In genomic region chr4:87720094-87720691, GRCh38 we compare ENCODE assay signal across 33 cellular contexts.
"Had no signal": no experiment of that assay in that cellular context is flagged by ENCODE, and none has a peak within 500 bp of the region (broad histone marks: within the 10 kb centered on the region; RNA-seq: fewer than 3 reads in every experiment).

No MANE protein-coding gene starts in this region.

- DNase-seq: Karpas-422, Kasumi-1, MG63, MM.1S, MV-4-11, NCI-H1048, NCI-H1092, NCI-H1092 treated with DMSO at 0.1 percent for 48 hours, NCI-H1105, NCI-H1105 treated with DMSO at 0.1 percent for 48 hours, NCI-H1417, NCI-H1417 treated with DMSO at 0.1 percent for 48 hours, NCI-H1436, NCI-H1436 treated with DMSO at 0.1 percent for 48 hours, NCI-H146, NCI-H1694, NCI-H1694 treated with DMSO at 0.1 percent for 48 hours, NCI-H187, NCI-H187 treated with DMSO at 0.1 percent for 48 hours, NCI-H1930, NCI-H2029, NCI-H2029 treated with DMSO at 0.1 percent for 48 hours, NCI-H2081, NCI-H2081 treated with DMSO at 0.1 percent for 48 hours, NCI-H2107, NCI-H2171, NCI-H2171 treated with DMSO at 0.1 percent for 48 hours, NCI-H2227 treated with DMSO at 0.1 percent for 48 hours, NCI-H226, NCI-H345, NCI-H446, NCI-H446 treated with DMSO at 0.1 percent for 48 hours, NCI-H510A had no signal
